ENCODE assay signal across 27 cellular contexts in the genomic region with DNA sequence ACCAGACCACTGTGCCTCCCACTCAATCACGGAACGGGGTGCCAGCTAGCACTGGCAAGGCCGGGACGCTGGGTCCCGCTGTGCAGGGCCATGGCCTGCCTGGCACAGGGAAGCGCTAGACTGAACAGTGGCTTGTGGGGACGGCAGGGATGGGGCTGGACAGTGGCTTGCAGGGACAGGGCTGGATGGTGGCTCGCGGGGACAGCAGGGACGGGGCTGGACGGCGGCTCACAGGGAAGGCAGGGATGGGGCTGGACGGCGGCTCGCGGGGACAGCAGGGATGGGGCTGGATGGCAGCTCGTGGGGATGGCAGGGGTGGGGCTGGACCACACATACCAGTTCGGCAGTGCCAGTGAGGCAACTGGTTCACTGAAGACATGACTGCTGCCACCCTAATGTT. TPM values are rescaled to one million over a fixed set of nuclear protein-coding genes. Genes with fewer than 3 reads are reported as not detected.
DNase-seq lines count a peak whose midpoint lies in the region; ATAC-seq and TF ChIP-seq lines count a peak whose summit lies in the region.
"Had no signal": no experiment of that assay in that cellular context is flagged by ENCODE, and none has a peak within 500 bp of the region (broad histone marks: within the 10 kb centered on the region; RNA-seq: fewer than 3 reads in every experiment).

No MANE protein-coding gene starts in this region.

- peak overlapping the region; percentile 22 for H4K91ac ChIP-seq in mesenchymal stem cell (ENCODE audit: low read length)

- H3K4me3 ChIP-seq in mesenchymal stem cell (ENCODE audit: insufficient read depth in 1 of 2, low read depth in 1 of 2, low read length in 2 of 2), result no peak overlapping the region
- H3K4me3 ChIP-seq in spleen, result no peak overlapping the region
- H3K4me3 ChIP-seq in gastrocnemius medialis, result no peak overlapping the region
- H3K4me3 ChIP-seq in SK-N-SH (ENCODE audit: low read depth in 2 of 2, low read length in 1 of 2), result no peak overlapping the region
- H3K4me3 ChIP-seq: GM23248, K562 had no signal

- TF ChIP-seq RAD21 in SK-N-SH (IDR thresholded peaks at IDR 0.05; ENCODE audit: low read length), result no peak

- no peak overlapping the region for H2BK5ac ChIP-seq in mesenchymal stem cell (ENCODE audit: low read depth, low read length, poor library complexity, severe bottlenecking)

- POLR2A ChIA-PET in SK-N-SH (lab: Yijun Ruan, JAX), result no interaction called here

- CTCF ChIA-PET in SK-N-SH (lab: Yijun Ruan, JAX), result interaction anchor here (1.1 kb wide), 1 partner anchor 8 kb away, joined by 3 read pairs; no protein-coding TSS in a partner anchor

- H4K20me1 ChIP-seq in SK-N-SH (ENCODE audit: insufficient read depth), result no peaks in the 10 kb centered on the region

- H3K79me2 ChIP-seq in SK-N-SH (ENCODE audit: insufficient read depth), result no peaks in the 10 kb centered on the region

- H3K79me1 ChIP-seq in mesenchymal stem cell (replicated peaks; ENCODE audit: low read length, poor library complexity, severe bottlenecking), result no peaks in the 10 kb centered on the region

- H3K36me3 ChIP-seq in mesenchymal stem cell (ENCODE audit: control insufficient read depth in 1 of 2, insufficient read depth in 2 of 2, low read depth in 1 of 2, low read length in 2 of 2) (peaks cover 18% of the 10 kb centered on the region in 2 experiments), spleen (peaks cover 0 to 65% (median 15%) of the 10 kb centered on the region in 6 donors), gastrocnemius medialis (peaks cover 0 to 22% of the 10 kb centered on the region in 2 donors), SK-N-SH (replicated peaks in 1 of 2; ENCODE audit: control insufficient read depth in 1 of 2, insufficient read depth in 2 of 2, low read length in 1 of 2) (peaks cover 0 to 3% of the 10 kb centered on the region in 2 experiments)
- H3K36me3 ChIP-seq: BE2C had no signal

- TF ChIP-seq CTCF in spleen (IDR thresholded peaks at IDR 0.05 in 8 of 11, conservative IDR thresholded peaks at IDR 0.05 in 3 of 11) (no peak), gastrocnemius medialis (IDR thresholded peaks at IDR 0.05 in 4 of 5, conservative IDR thresholded peaks at IDR 0.05 in 1 of 5) (no peak), SK-N-SH (IDR thresholded peaks at IDR 0.05) (no peak)

- no peak overlapping the region for H2BK120ac ChIP-seq in mesenchymal stem cell (ENCODE audit: low read depth, low read length)

- no peak overlapping the region for H2AFZ ChIP-seq in mesenchymal stem cell (ENCODE audit: low read depth, low read length)
- H2AFZ ChIP-seq in SK-N-SH (ENCODE audit: low read depth), result no peak overlapping the region
- H2AFZ ChIP-seq: GM23248 had no signal

- no peak overlapping the region for H3K4me2 ChIP-seq in mesenchymal stem cell (ENCODE audit: low read length, poor library complexity, severe bottlenecking)
- H3K4me2 ChIP-seq in SK-N-SH, result no peak overlapping the region

- intact Hi-C loops in spleen (cut with DNase I; ENCODE audit: low total_unique reads), result no loop called here
- intact Hi-C loops in gastrocnemius medialis (cut with DNase I; ENCODE audit: low total_unique reads), result no loop called here

- H3K27ac ChIP-seq in angular gyrus (ENCODE audit: low read depth, low read length), result peak overlapping the region; percentile 77
- no peak overlapping the region for H3K27ac ChIP-seq in mesenchymal stem cell (ENCODE audit: low read length, poor library complexity, severe bottlenecking)
- H3K27ac ChIP-seq in spleen, result no peak overlapping the region
- H3K27ac ChIP-seq in gastrocnemius medialis, result no peak overlapping the region
- H3K27ac ChIP-seq in SK-N-SH (ENCODE audit: low read depth in 2 of 2, low read length in 1 of 2), result no peak overlapping the region
- H3K27ac ChIP-seq: GM23248 had no signal

- peaks cover 2% of the 10 kb centered on the region for H3K4me1 ChIP-seq in mesenchymal stem cell (ENCODE audit: control insufficient read depth, insufficient read depth, low read depth, low read length)
- H3K4me1 ChIP-seq in spleen, result no peaks in the 10 kb centered on the region
- no peaks in the 10 kb centered on the region for H3K4me1 ChIP-seq in gastrocnemius medialis
- H3K4me1 ChIP-seq in SK-N-SH (ENCODE audit: control insufficient read depth in 1 of 2, insufficient read depth in 2 of 2, low read depth in 1 of 2, low read length in 1 of 2), result no peaks in the 10 kb centered on the region
- H3K4me1 ChIP-seq: BE2C had no signal

- H2AK5ac ChIP-seq in mesenchymal stem cell (ENCODE audit: low read length, severe bottlenecking), result no peak overlapping the region

- H3K9ac ChIP-seq in mesenchymal stem cell (ENCODE audit: low read length) (no peak overlapping the region), SK-N-SH (no peak overlapping the region)
- H3K9ac ChIP-seq: GM23248 had no signal

- DNase-seq in mesenchymal stem cell, result no peak
- peak; percentile 44 for DNase-seq in spleen
- DNase-seq in gastrocnemius medialis, result no peak
- DNase-seq in SK-N-SH, result no peak
- DNase-seq in activated CD4-positive, alpha-beta T cell treated with anti-CD3 and anti-CD28 coated beads for 1 hour, result no peak
- DNase-seq in SHP77 (lab: John Stamatoyannopoulos, UW), result no peak
- DNase-seq: 8988T; ACHN; BE2C; CD8-positive, alpha-beta memory T cell; DMS 273 treated with DMSO at 0.1 percent for 48 hours; DMS79; GF-D8; GM23248; H7; Kasumi-1; NCI-H1092 treated with DMSO at 0.1 percent for 48 hours; NCI-H1436 treated with DMSO at 0.1 percent for 48 hours; NCI-H1930; NCI-H446; NCI-H524 treated with DMSO at 0.1 percent for 48 hours; NCI-H774 had no signal

- TF ChIP-seq EP300 in SK-N-SH (IDR thresholded peaks at IDR 0.05; ENCODE audit: borderline replicate concordance in 1 of 2, low read depth in 1 of 2, low read length in 1 of 2), result no peak

- H3K9me2 ChIP-seq in SK-N-SH, result no peaks in the 10 kb centered on the region

- ATAC-seq in esophagus mucosa (peak; percentile 36), gastrocnemius medialis (no peak)

- H4K8ac ChIP-seq in mesenchymal stem cell (ENCODE audit: low read length), result no peak overlapping the region

- H2BK15ac ChIP-seq in mesenchymal stem cell (ENCODE audit: low read depth, poor library complexity, severe bottlenecking), result no peak overlapping the region

- H3K18ac ChIP-seq in mesenchymal stem cell (ENCODE audit: low read depth in 1 of 2, low read length in 2 of 2), result no peak overlapping the region

- peaks cover 26% of the 10 kb centered on the region for H3K9me3 ChIP-seq in mesenchymal stem cell (ENCODE audit: control insufficient read depth, low read length)
- peaks cover 0 to 29% (median 25%) of the 10 kb centered on the region in 8 donors for H3K9me3 ChIP-seq in spleen
- H3K9me3 ChIP-seq in gastrocnemius medialis, result no peaks in the 10 kb centered on the region
- no peaks in the 10 kb centered on the region for H3K9me3 ChIP-seq in SK-N-SH

- no peak overlapping the region for H3K14ac ChIP-seq in mesenchymal stem cell (ENCODE audit: low read length in 2 of 2)

- H3K23ac ChIP-seq in mesenchymal stem cell (ENCODE audit: low read length in 2 of 2), result no peak overlapping the region

- 82% methylated on average over 15 of the region's 18 CpGs for WGBS in mesenchymal stem cell
- WGBS in spleen, 5 donors, result 83 to 94% (median 93%) methylated on average over 16 to 18 of the region's 18 CpGs
- WGBS in SK-N-SH (ENCODE audit: low lambda C conversion rate), result 78% methylated on average over 16 of the region's 18 CpGs

- TF ChIP-seq POLR2A in spleen (IDR thresholded peaks at IDR 0.05) (no peak), gastrocnemius medialis (IDR thresholded peaks at IDR 0.05) (no peak)

- in situ Hi-C loops in gastrocnemius medialis (cut with MboI; ENCODE audit: low sequenced_read_pairs in 4 of 4), result no loop called here

- H3K27me3 ChIP-seq in mesenchymal stem cell (ENCODE audit: control insufficient read depth in 1 of 2, insufficient read depth in 1 of 2, low read length in 2 of 2) (no peaks in the 10 kb centered on the region), spleen (replicated peaks in 1 of 7) (no peaks in the 10 kb centered on the region), gastrocnemius medialis (no peaks in the 10 kb centered on the region), SK-N-SH (ENCODE audit: insufficient read depth) (no peaks in the 10 kb centered on the region)
- H3K27me3 ChIP-seq: BE2C had no signal

- no peaks in the 10 kb centered on the region for H3F3A ChIP-seq in SK-N-SH (replicated peaks; ENCODE audit: insufficient read depth)

- H2BK12ac ChIP-seq in mesenchymal stem cell (ENCODE audit: low read length in 2 of 2), result no peak overlapping the region

- no peak overlapping the region for H3K4ac ChIP-seq in mesenchymal stem cell (ENCODE audit: low read depth in 1 of 2, low read length in 2 of 2)

TF ChIP-seq in SK-N-SH, 30 proteins besides CTCF, POLR2A, EP300 and RAD21 (continues in another document):
- TF ChIP-seq GATA2 (CRISPR knock-in tag; IDR thresholded peaks at IDR 0.05), result no peak

RNA-seq across cellular contexts. Expression of a gene that starts 32.6 kb away (rescaled TPM):
- total RNA-seq in esophagus mucosa (11.4 TPM), spleen (10 to 100 TPM; 22.5 to 57.6 (median 39.9) TPM), gastrocnemius medialis (10 to 100 TPM in 2 of 4 donors, 1 to 10 TPM in 2; 7.7 to 15.8 (median 10.2) TPM)
- 4.3 TPM for polyA plus RNA-seq in mesenchymal stem cell (2013, experiment 1 of 2)
- polyA plus RNA-seq in mesenchymal stem cell (2013, experiment 2 of 2), result 5.4 TPM
- polyA plus RNA-seq in spleen (10 to 100 TPM; 10.4 to 22.6 (median 19.8) TPM), SK-N-SH (2012; rRNA removed) (5.7 and 8.2 TPM in 2 replicates)
- 3.0 and 5.1 TPM in 2 replicates for polyA plus RNA-seq in SK-N-SH (2012; cell fraction: cytosol; rRNA removed)
- polyA plus RNA-seq in SK-N-SH (2012; cell fraction: nucleus; rRNA removed), result 22.6 and 22.9 TPM in 2 replicates

RNA-seq across cellular contexts. Expression of a gene that starts 43.4 kb away (rescaled TPM):
- total RNA-seq in esophagus mucosa (0.16 TPM), spleen (1 to 10 TPM in 6 of 7 donors, under 1 TPM in 1; 0.60 to 2.7 (median 1.6) TPM), gastrocnemius medialis (under 1 TPM; 0.10 to 0.91 (median 0.33) TPM)
- polyA plus RNA-seq in mesenchymal stem cell (2013, experiment 1 of 2), result 0.15 TPM
- polyA plus RNA-seq in mesenchymal stem cell (2013, experiment 2 of 2), result 0.08 TPM
- polyA plus RNA-seq in spleen (1 to 10 TPM; 2.5 to 3.7 (median 2.7) TPM), SK-N-SH (2012; rRNA removed) (not detected in 2 replicates)
- polyA plus RNA-seq in SK-N-SH (2012; cell fraction: cytosol; rRNA removed), result not detected in 2 replicates
- not detected in 2 replicates for polyA plus RNA-seq in SK-N-SH (2012; cell fraction: nucleus; rRNA removed)
- total RNA-seq: M059J had no signal
- polyA plus RNA-seq: CD14-positive monocyte had no signal
